ENCODE assay signal across 9 cellular contexts in the genomic region with DNA sequence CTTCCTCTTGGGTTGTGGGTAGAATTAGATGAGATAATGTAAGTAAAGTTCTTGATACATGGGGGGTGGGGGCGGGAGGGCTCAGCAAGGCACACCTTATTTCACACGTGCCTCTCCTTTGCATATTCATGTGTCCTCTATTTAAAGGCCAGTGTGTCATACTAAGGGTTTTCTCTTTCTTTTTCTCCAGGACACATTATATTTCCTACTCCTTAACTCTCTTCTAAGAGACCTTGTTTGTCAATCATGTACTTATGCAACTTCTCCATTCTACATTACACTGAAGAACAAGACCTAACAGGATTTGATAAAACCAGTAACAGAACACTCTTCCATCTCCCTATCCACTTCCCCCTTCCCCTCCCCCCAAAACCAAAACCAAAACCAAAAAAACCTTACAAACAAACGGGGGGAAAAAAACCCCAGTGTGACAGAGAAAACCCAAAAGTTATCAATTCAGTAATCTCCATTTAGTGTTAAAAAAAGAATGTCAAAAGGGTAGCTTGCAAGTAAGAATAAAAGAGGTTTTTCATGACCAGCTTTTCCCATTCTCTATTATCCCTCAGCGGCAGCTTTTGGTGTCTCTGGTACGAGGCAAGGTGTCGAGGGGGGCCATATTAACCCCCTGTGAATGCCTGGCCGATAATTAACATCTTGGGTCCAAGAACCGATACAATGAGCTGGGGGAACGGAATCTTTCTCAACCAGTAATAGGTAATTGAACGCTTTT.
DNase-seq lines count a peak whose midpoint lies in the region; ATAC-seq and TF ChIP-seq lines count a peak whose summit lies in the region.
"Had no signal": no experiment of that assay in that cellular context is flagged by ENCODE, and none has a peak within 500 bp of the region (broad histone marks: within the 10 kb centered on the region; RNA-seq: fewer than 3 reads in every experiment).

No MANE protein-coding gene starts in this region.

- no peaks in the 10 kb centered on the region for H3K27me3 ChIP-seq in upper lobe of right lung

- no peaks in the 10 kb centered on the region for H3K9me3 ChIP-seq in upper lobe of right lung
- H3K9me3 ChIP-seq: A549 had no signal

- no peaks in the 10 kb centered on the region for H3K4me1 ChIP-seq in upper lobe of right lung

- H3K4me3 ChIP-seq in upper lobe of right lung: peak overlapping the region; percentile 58

- H3K27ac ChIP-seq in caudate nucleus (ENCODE audit: low read depth, low read length) (peak overlapping the region; percentile 58), upper lobe of right lung (peak overlapping the region; percentile 63)
- H3K27ac ChIP-seq: A549 had no signal

- H3K36me3 ChIP-seq in upper lobe of right lung: no peaks in the 10 kb centered on the region

- peak; percentile 24 to 45 for DNase-seq in NCI-H2081 (lab: John Stamatoyannopoulos, UW)
- no peak for DNase-seq in NCI-H2081 treated with DMSO at 0.1 percent for 48 hours (lab: John Stamatoyannopoulos, UW)
- DNase-seq in NCI-H2227 treated with DMSO at 0.1 percent for 48 hours (lab: John Stamatoyannopoulos, UW): peak; percentile 30
- peak in 1 of 61 donors; percentile 18 for DNase-seq in caudate nucleus (lab: John Stamatoyannopoulos, UW)
- peak; percentile 74 for DNase-seq in medulla oblongata (ENCODE audit: extremely low spot score)
- DNase-seq in upper lobe of right lung: no peak
- DNase-seq in RKO (ENCODE audit: low spot score): no peak

- TF ChIP-seq CTCF in upper lobe of right lung (IDR thresholded peaks at IDR 0.05): no peak

- peak; percentile 85 for ATAC-seq in upper lobe of right lung
- ATAC-seq in HG02852 (IDR thresholded peaks at IDR 0.05; ENCODE audit: unreplicated experiment): no peak
- ATAC-seq: A549 had no signal

- intact Hi-C loops in upper lobe of right lung (cut with DNase I): no loop called here

Comparison
In these comparisons a context has a peak if more than half of its experiments do, and no peak if none do; other contexts are left out.
1. DNase-seq: peak in NCI-H2081 (2 of 2), NCI-H2227 treated with DMSO at 0.1 percent for 48 hours (single experiment) and medulla oblongata (single experiment); none in NCI-H2081 treated with DMSO at 0.1 percent for 48 hours (single experiment), upper lobe of right lung (single experiment) and RKO (single experiment).